ENCODE assay signal across 10 cellular contexts in genomic region chr5:32505718-32506117, GRCh38.
DNase-seq lines count a peak whose midpoint lies in the region; ATAC-seq and TF ChIP-seq lines count a peak whose summit lies in the region.
"Had no signal": no experiment of that assay in that cellular context is flagged by ENCODE, and none has a peak within 500 bp of the region (broad histone marks: within the 10 kb centered on the region; RNA-seq: fewer than 3 reads in every experiment).

No MANE protein-coding gene starts in this region.

- H3K27me3 ChIP-seq in Peyer's patch, result no peaks in the 10 kb centered on the region
- no peaks in the 10 kb centered on the region for H3K27me3 ChIP-seq in rectal smooth muscle tissue (ENCODE audit: control insufficient read depth, insufficient read depth, low read length)

- H3K4me3 Mint-ChIP-seq in activated T-helper 1 cell treated with anti-CD3 and anti-CD28 coated beads, Interleukin-12 subunit alpha, Interleukin-12 subunit beta, Interleukin-2, Interleukin-4 antibody, amounts not matched to agents 30 ng/mL and 10 ng/mL and 1 ng/mL, durations not matched to agents 14 hours and 24 hours and 36 hours, result no peak overlapping the region
- H3K4me3 Mint-ChIP-seq: activated T-cell treated with anti-CD3 and anti-CD28 coated beads, Interleukin-2, amount 50 U/mL, for 4 hours had no signal

- ATAC-seq in HG02840 (IDR thresholded peaks at IDR 0.05; ENCODE audit: low FRiP score, unreplicated experiment) (no peak), HG03432 (IDR thresholded peaks at IDR 0.05; ENCODE audit: unreplicated experiment) (no peak)

- H3K27me3 Mint-ChIP-seq in activated T-helper 1 cell treated with anti-CD3 and anti-CD28 coated beads, Interleukin-12 subunit alpha, Interleukin-12 subunit beta, Interleukin-2, Interleukin-4 antibody, amounts not matched to agents 30 ng/mL and 10 ng/mL and 1 ng/mL, durations not matched to agents 14 hours and 24 hours and 36 hours (ENCODE audit: insufficient read depth), result peaks cover 14% of the 10 kb centered on the region

- H3K27ac Mint-ChIP-seq in activated T-helper 1 cell treated with anti-CD3 and anti-CD28 coated beads, Interleukin-12 subunit alpha, Interleukin-12 subunit beta, Interleukin-2, Interleukin-4 antibody, amounts not matched to agents 30 ng/mL and 10 ng/mL and 1 ng/mL, durations not matched to agents 14 hours and 24 hours and 36 hours, result no peak overlapping the region
- H3K27ac Mint-ChIP-seq: T-helper 2 cell treated with Interferon-gamma antibody and Interleukin-4, amounts not matched to agents 5 μg/mL and 100 μg/mL, for 36 hours had no signal

- no peaks in the 10 kb centered on the region for H3K36me3 Mint-ChIP-seq in activated T-helper 1 cell treated with anti-CD3 and anti-CD28 coated beads, Interleukin-12 subunit alpha, Interleukin-12 subunit beta, Interleukin-2, Interleukin-4 antibody, amounts not matched to agents 30 ng/mL and 10 ng/mL and 1 ng/mL, durations not matched to agents 14 hours and 24 hours and 36 hours (ENCODE audit: low read depth)

- no peak for TF ChIP-seq CTCF in Peyer's patch (IDR thresholded peaks at IDR 0.05)

- no peak overlapping the region for H3K9ac ChIP-seq in rectal smooth muscle tissue (ENCODE audit: low read length)

- H3K4me3 ChIP-seq in Peyer's patch, result no peak overlapping the region
- H3K4me3 ChIP-seq in rectal smooth muscle tissue (ENCODE audit: low read length), result peak overlapping the region; percentile 11

- no peak for TF ChIP-seq POLR2A in Peyer's patch (IDR thresholded peaks at IDR 0.05)

- intact Hi-C loops in activated T-helper 1 cell treated with anti-CD3 and anti-CD28 coated beads, Interleukin-12 subunit alpha, Interleukin-12 subunit beta, Interleukin-2, Interleukin-4 antibody, amounts not matched to agents 30 ng/mL and 10 ng/mL and 1 ng/mL, durations not matched to agents 14 hours and 24 hours and 36 hours (cut with micrococcal nuclease), result no loop called here

- peaks cover 23% of the 10 kb centered on the region for H3K4me1 Mint-ChIP-seq in activated T-helper 1 cell treated with anti-CD3 and anti-CD28 coated beads, Interleukin-12 subunit alpha, Interleukin-12 subunit beta, Interleukin-2, Interleukin-4 antibody, amounts not matched to agents 30 ng/mL and 10 ng/mL and 1 ng/mL, durations not matched to agents 14 hours and 24 hours and 36 hours (ENCODE audit: low read depth)

- H3K36me3 ChIP-seq in Peyer's patch (no peaks in the 10 kb centered on the region), rectal smooth muscle tissue (ENCODE audit: control insufficient read depth, insufficient read depth, low read length) (no peaks in the 10 kb centered on the region)

- H3K9me3 Mint-ChIP-seq in activated T-helper 1 cell treated with anti-CD3 and anti-CD28 coated beads, Interleukin-12 subunit alpha, Interleukin-12 subunit beta, Interleukin-2, Interleukin-4 antibody, amounts not matched to agents 30 ng/mL and 10 ng/mL and 1 ng/mL, durations not matched to agents 14 hours and 24 hours and 36 hours, result no peaks in the 10 kb centered on the region
- H3K9me3 Mint-ChIP-seq: activated T-cell treated with anti-CD3 and anti-CD28 coated beads, Interleukin-2, amount 50 U/mL, for 4 hours; T-helper 2 cell treated with Interferon-gamma antibody and Interleukin-4, amounts not matched to agents 5 μg/mL and 100 μg/mL, for 36 hours had no signal

- DNase-seq in ELR (ENCODE audit: low read depth) (peak; percentile 14), Peyer's patch (no peak), fibroblast of peridontal ligament (ENCODE audit: extremely low read depth) (peak; percentile 94), germinal center (ENCODE audit: low spot score) (no peak)
- DNase-seq in activated T-helper 1 cell treated with anti-CD3 and anti-CD28 coated beads, Interleukin-12 subunit alpha, Interleukin-12 subunit beta, Interleukin-2, Interleukin-4 antibody, amounts not matched to agents 30 ng/mL and 10 ng/mL and 1 ng/mL, durations not matched to agents 14 hours and 24 hours and 36 hours (ENCODE audit: low spot score), result no peak
- DNase-seq: activated T-cell treated with anti-CD3 and anti-CD28 coated beads, Interleukin-2, amount 50 U/mL, for 4 hours had no signal

- peak overlapping the region in 3 of 4 donors; percentile 25 to 61 (median 46) for H3K27ac ChIP-seq in Peyer's patch
- peak overlapping the region; percentile 41 for H3K27ac ChIP-seq in rectal smooth muscle tissue (ENCODE audit: low read depth, low read length)

- no peaks in the 10 kb centered on the region for H3K9me3 ChIP-seq in Peyer's patch

- H3K4me1 ChIP-seq in Peyer's patch (peaks cover 0 to 25% (median 0%) of the 10 kb centered on the region in 4 donors), rectal smooth muscle tissue (ENCODE audit: control insufficient read depth, insufficient read depth, low read length) (peaks cover 21% of the 10 kb centered on the region)

Comparison
In these comparisons a context has a peak if more than half of its experiments do, and no peak if none do; other contexts are left out.
1. DNase-seq: peak in ELR (single experiment) and fibroblast of peridontal ligament (single experiment); none in Peyer's patch (0 of 3), germinal center (single experiment) and activated T-helper 1 cell treated with anti-CD3 and anti-CD28 coated beads, Interleukin-12 subunit alpha, Interleukin-12 subunit beta, Interleukin-2, Interleukin-4 antibody, amounts not matched to agents 30 ng/mL and 10 ng/mL and 1 ng/mL, durations not matched to agents 14 hours and 24 hours and 36 hours (single experiment).